In the genomic region with DNA sequence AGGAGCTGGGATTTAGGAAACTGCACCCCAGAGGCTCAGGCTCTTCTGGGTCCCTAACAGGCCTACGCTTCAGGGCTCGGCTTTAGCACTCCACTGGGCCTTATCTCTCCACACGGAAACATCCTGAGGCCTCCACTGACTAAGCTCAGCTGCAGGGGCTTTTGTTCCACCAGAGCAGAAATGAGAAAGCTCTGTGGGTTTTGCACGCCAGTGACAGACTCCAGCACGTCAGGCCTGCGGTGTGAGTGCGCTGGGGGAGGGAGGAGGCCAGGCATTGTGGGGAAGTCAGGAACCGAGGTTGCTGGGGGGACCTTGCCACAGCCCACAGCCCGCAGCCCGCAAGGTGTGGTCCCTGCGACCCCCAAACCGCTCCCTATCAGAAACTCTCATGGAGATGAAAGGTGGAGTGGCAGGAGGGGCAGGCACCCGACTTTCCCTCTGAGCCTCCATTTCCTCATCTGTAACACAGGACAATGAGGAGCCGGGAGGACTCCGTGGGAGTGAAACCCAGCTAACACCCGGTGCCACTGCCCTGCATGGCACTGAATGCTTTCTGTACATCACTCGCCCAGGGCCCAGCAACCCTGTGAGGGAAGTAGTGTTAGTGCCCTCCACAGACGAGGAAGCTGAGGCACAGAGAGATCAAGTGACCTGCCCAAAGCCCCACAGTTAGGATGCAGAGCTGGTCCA, we compare ENCODE assay signal across 10 cellular contexts.
DNase-seq lines count a peak whose midpoint lies in the region; ATAC-seq and TF ChIP-seq lines count a peak whose summit lies in the region.
"Had no signal": no experiment of that assay in that cellular context is flagged by ENCODE, and none has a peak within 500 bp of the region (broad histone marks: within the 10 kb centered on the region; RNA-seq: fewer than 3 reads in every experiment).

No MANE protein-coding gene starts in this region.

- DNase-seq in GM19240 (ENCODE audit: insufficient read length, low spot score): peak; percentile 52
- no peak for DNase-seq in NCI-H2171 (lab: John Stamatoyannopoulos, UW)
- no peak for DNase-seq in endothelial cell (ENCODE audit: low spot score)
- no peak for DNase-seq in testis
- DNase-seq in nucleus accumbens (lab: John Stamatoyannopoulos, UW): no peak
- DNase-seq: CD8-positive, alpha-beta memory T cell; SW 1271 had no signal

- H3K27me3 ChIP-seq in BLaER1 (no peaks in the 10 kb centered on the region; the same call in 1 of the 2 replicates), testis (no peaks in the 10 kb centered on the region)

- H3K4me3 Mint-ChIP-seq in dendritic cell treated with granulocyte-macrophage colony-stimulating factor and Interleukin-4, amounts not matched to agents 40 ng/mL and 50 ng/mL, for 4 days: no peak overlapping the region
- no peak overlapping the region for H3K4me3 Mint-ChIP-seq in endothelial cell (ENCODE audit: unreplicated experiment)

- no peaks in the 10 kb centered on the region for H4K20me1 ChIP-seq in BLaER1

- peak overlapping the region; percentile 60 for H3K9ac ChIP-seq in BLaER1

- H3K27ac Mint-ChIP-seq in dendritic cell treated with granulocyte-macrophage colony-stimulating factor and Interleukin-4, amounts not matched to agents 40 ng/mL and 50 ng/mL, for 4 days: peak overlapping the region; percentile 26
- no peak overlapping the region for H3K27ac Mint-ChIP-seq in endothelial cell (ENCODE audit: unreplicated experiment)

- H3K9me3 ChIP-seq in BLaER1 (no peaks in the 10 kb centered on the region), testis (no peaks in the 10 kb centered on the region)

- peak overlapping the region; percentile 66 for H3K4me2 ChIP-seq in BLaER1

- H3K27ac ChIP-seq in BLaER1: peak overlapping the region; percentile 37; the same call in 1 of the 2 replicates
- no peak overlapping the region for H3K27ac ChIP-seq in testis

- no peaks in the 10 kb centered on the region for H3K4me1 Mint-ChIP-seq in dendritic cell treated with granulocyte-macrophage colony-stimulating factor and Interleukin-4, amounts not matched to agents 40 ng/mL and 50 ng/mL, for 4 days (ENCODE audit: low read depth)
- H3K4me1 Mint-ChIP-seq in endothelial cell (ENCODE audit: unreplicated experiment): no peaks in the 10 kb centered on the region

- H3K4me1 ChIP-seq in BLaER1 (peaks cover 38% of the 10 kb centered on the region), testis (peaks cover 33% of the 10 kb centered on the region)

- H3K27me3 Mint-ChIP-seq in dendritic cell treated with granulocyte-macrophage colony-stimulating factor and Interleukin-4, amounts not matched to agents 40 ng/mL and 50 ng/mL, for 4 days: peaks cover 35% of the 10 kb centered on the region
- peaks cover 6% of the 10 kb centered on the region for H3K27me3 Mint-ChIP-seq in endothelial cell (ENCODE audit: unreplicated experiment)

- no peaks in the 10 kb centered on the region for H3K36me3 ChIP-seq in BLaER1
- no peaks in the 10 kb centered on the region for H3K36me3 ChIP-seq in testis (ENCODE audit: low read depth, missing control alignments)

- intact Hi-C loops in dendritic cell treated with granulocyte-macrophage colony-stimulating factor and Interleukin-4, amounts not matched to agents 40 ng/mL and 50 ng/mL, for 4 days (cut with micrococcal nuclease): no loop called here
- intact Hi-C loops in testis (cut with DNase I; ENCODE audit: low total_unique reads): no loop called here

- no peaks in the 10 kb centered on the region for H3K36me3 Mint-ChIP-seq in dendritic cell treated with granulocyte-macrophage colony-stimulating factor and Interleukin-4, amounts not matched to agents 40 ng/mL and 50 ng/mL, for 4 days (ENCODE audit: low read depth)
- H3K36me3 Mint-ChIP-seq in endothelial cell (ENCODE audit: low read depth, unreplicated experiment): no peaks in the 10 kb centered on the region
- H3K36me3 Mint-ChIP-seq: CD8-positive, alpha-beta memory T cell had no signal

- no peaks in the 10 kb centered on the region for H3K9me3 Mint-ChIP-seq in dendritic cell treated with granulocyte-macrophage colony-stimulating factor and Interleukin-4, amounts not matched to agents 40 ng/mL and 50 ng/mL, for 4 days
- no peaks in the 10 kb centered on the region for H3K9me3 Mint-ChIP-seq in endothelial cell (ENCODE audit: unreplicated experiment)

- TF ChIP-seq CTCF in endothelial cell (IDR thresholded peaks at IDR 0.05; ENCODE audit: unreplicated experiment): no peak
- TF ChIP-seq CTCF in testis (IDR thresholded peaks at IDR 0.05): no peak

- no peak for TF ChIP-seq POLR2A in testis (IDR thresholded peaks at IDR 0.05)

- 67% methylated on average over 10 to 15 of the region's 18 CpGs for WGBS in testis, 2 donors

- ATAC-seq in HG03460 (IDR thresholded peaks at IDR 0.05; ENCODE audit: unreplicated experiment): peak; percentile 88

- H3K4me3 ChIP-seq in BLaER1 (no peak overlapping the region), testis (no peak overlapping the region)
